ENCODE assay signal across 1 cellular context in the genomic region with DNA sequence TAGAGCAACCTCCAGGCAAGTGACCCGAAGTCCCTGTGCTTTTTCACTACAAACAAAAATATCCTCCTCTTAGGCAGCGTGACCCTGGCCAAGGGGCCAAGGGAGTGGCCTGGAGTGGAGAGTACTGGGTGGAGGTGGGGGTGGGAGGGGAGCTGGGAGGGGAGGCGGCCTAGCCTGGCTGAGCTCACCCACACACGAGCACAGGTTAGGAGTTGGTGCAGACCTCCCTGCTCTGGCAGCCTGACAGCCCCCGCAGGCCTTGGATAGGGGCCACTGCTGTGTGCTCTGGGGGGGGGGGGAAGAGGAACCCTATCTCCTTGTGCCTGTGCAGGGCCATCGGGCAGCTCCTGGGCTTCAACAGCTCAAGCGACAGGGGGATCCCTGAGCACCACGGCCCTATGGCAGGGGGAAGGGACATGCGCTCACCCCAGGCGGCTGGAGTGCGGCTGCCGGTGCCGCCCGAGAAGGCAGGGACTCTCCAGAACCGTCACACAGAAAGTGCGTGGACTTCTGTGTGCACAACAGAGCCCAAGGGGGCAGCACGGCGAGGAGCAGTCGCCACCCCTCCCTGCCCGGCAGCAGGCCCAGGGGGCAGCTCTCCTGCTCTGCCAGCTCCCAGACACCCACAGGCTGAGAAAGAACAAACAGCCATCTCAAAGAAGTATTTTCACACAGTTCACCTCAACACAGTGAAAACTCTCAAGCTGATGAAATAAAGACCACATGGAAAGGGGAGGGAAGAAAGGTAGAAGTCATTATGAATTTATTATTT.
TF ChIP-seq lines count a peak whose summit lies in the region.

No MANE protein-coding gene starts in this region.

TF ChIP-seq in HepG2, 621 proteins besides CTCF, POLR2A, EP300 and RAD21 (continues in another document):
- TF ChIP-seq NCOA1 (CRISPR knock-in tag; IDR thresholded peaks at IDR 0.05) (peak; percentile 94), RXRA (CRISPR knock-in tag; IDR thresholded peaks at IDR 0.05) (peak; percentile 48; the same call in 1 of the 2 replicates), ZNF670 (CRISPR knock-in tag; IDR thresholded peaks at IDR 0.05; ENCODE audit: borderline replicate concordance) (no peak), ZNF567 (CRISPR knock-in tag; IDR thresholded peaks at IDR 0.05; ENCODE audit: borderline replicate concordance) (peak; percentile 63; the same call in 1 of the 2 replicates), KLF13 (CRISPR knock-in tag; IDR thresholded peaks at IDR 0.05) (peak; percentile 59; the same call in 1 of the 2 replicates), NFE2L1 (CRISPR knock-in tag; IDR thresholded peaks at IDR 0.05; ENCODE audit: borderline replicate concordance) (0 out of 2 replicates have a peak, but pooled peaks have one; percentile 61), NKX3-1 (CRISPR knock-in tag; IDR thresholded peaks at IDR 0.05) (no peak), RFXANK (CRISPR knock-in tag; IDR thresholded peaks at IDR 0.05) (0 out of 2 replicates have a peak, but pooled peaks have one; percentile 63), ZNF878 (CRISPR knock-in tag; IDR thresholded peaks at IDR 0.05) (peak; percentile 29; the same call in 1 of the 2 replicates), ZFP36L1 (CRISPR knock-in tag; IDR thresholded peaks at IDR 0.05) (0 out of 2 replicates have a peak, but pooled peaks have one; percentile 19), ZSCAN31 (CRISPR knock-in tag; IDR thresholded peaks at IDR 0.05; ENCODE audit: low read depth) (0 out of 2 replicates have a peak, but pooled peaks have one; percentile 6), AKAP8 (CRISPR knock-in tag; IDR thresholded peaks at IDR 0.05) (peak; percentile 57; the same call in 1 of the 2 replicates), ZNF256 (CRISPR knock-in tag; conservative IDR thresholded peaks at IDR 0.05) (peak; percentile 29; the same call in 1 of the 2 replicates), POGZ (CRISPR knock-in tag; IDR thresholded peaks at IDR 0.05) (0 out of 2 replicates have a peak, but pooled peaks have one; percentile 1), SP4 (CRISPR knock-in tag; IDR thresholded peaks at IDR 0.05) (peak; percentile 18; the same call in 1 of the 2 replicates), SALL1 (CRISPR knock-in tag; IDR thresholded peaks at IDR 0.05) (peak; percentile 77), NCOA5 (CRISPR knock-in tag; IDR thresholded peaks at IDR 0.05) (peak; percentile 92; the same call in 1 of the 2 replicates), ZFP41 (CRISPR knock-in tag; IDR thresholded peaks at IDR 0.05; ENCODE audit: borderline replicate concordance) (peak; percentile 59; the same call in 1 of the 2 replicates), ZBTB1 (CRISPR knock-in tag; IDR thresholded peaks at IDR 0.05; ENCODE audit: borderline replicate concordance) (no peak), ZNF335 (CRISPR knock-in tag; IDR thresholded peaks at IDR 0.05) (peak; percentile 12; the same call in 1 of the 2 replicates), ZNF441 (CRISPR knock-in tag; IDR thresholded peaks at IDR 0.05; ENCODE audit: borderline replicate concordance) (0 out of 2 replicates have a peak, but pooled peaks have one; percentile 16), ZNF552 (CRISPR knock-in tag; IDR thresholded peaks at IDR 0.05; ENCODE audit: borderline replicate concordance) (no peak), CAMTA2 (CRISPR knock-in tag; IDR thresholded peaks at IDR 0.05; ENCODE audit: borderline replicate concordance) (0 out of 2 replicates have a peak, but pooled peaks have one; percentile 16), ZNF326 (CRISPR knock-in tag; IDR thresholded peaks at IDR 0.05; ENCODE audit: borderline replicate concordance) (peak; percentile 98), REL (CRISPR knock-in tag; conservative IDR thresholded peaks at IDR 0.05) (0 out of 2 replicates have a peak, but pooled peaks have one; percentile 6), STAT5B (CRISPR knock-in tag; IDR thresholded peaks at IDR 0.05) (0 out of 2 replicates have a peak, but pooled peaks have one; percentile 11), HIVEP1 (CRISPR knock-in tag; IDR thresholded peaks at IDR 0.05) (no peak; the same call in 1 of the 2 replicates), FOXK1 (CRISPR knock-in tag; IDR thresholded peaks at IDR 0.05; ENCODE audit: borderline replicate concordance, low read depth) (no peak)
- TF ChIP-seq, protein P1, sequence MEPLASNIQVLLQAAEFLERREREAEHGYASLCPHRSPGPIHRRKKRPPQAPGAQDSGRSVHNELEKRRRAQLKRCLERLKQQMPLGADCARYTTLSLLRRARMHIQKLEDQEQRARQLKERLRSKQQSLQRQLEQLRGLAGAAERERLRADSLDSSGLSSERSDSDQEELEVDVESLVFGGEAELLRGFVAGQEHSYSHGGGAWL (CRISPR knock-in tag; IDR thresholded peaks at IDR 0.05): no peak
- TF ChIP-seq, protein P2, sequence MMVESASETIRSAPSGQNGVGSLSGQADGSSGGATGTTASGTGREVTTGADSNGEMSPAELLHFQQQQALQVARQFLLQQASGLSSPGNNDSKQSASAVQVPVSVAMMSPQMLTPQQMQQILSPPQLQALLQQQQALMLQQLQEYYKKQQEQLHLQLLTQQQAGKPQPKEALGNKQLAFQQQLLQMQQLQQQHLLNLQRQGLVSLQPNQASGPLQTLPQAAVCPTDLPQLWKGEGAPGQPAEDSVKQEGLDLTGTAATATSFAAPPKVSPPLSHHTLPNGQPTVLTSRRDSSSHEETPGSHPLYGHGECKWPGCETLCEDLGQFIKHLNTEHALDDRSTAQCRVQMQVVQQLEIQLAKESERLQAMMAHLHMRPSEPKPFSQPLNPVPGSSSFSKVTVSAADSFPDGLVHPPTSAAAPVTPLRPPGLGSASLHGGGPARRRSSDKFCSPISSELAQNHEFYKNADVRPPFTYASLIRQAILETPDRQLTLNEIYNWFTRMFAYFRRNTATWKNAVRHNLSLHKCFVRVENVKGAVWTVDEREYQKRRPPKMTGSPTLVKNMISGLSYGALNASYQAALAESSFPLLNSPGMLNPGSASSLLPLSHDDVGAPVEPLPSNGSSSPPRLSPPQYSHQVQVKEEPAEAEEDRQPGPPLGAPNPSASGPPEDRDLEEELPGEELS (CRISPR knock-in tag; IDR thresholded peaks at IDR 0.05): peak; percentile 42
- TF ChIP-seq, protein P3, sequence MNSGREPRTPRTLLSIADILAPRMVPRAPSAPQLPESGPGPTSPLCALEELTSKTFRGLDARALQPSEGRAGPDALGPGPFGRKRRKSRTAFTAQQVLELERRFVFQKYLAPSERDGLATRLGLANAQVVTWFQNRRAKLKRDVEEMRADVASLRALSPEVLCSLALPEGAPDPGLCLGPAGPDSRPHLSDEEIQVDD (CRISPR knock-in tag; IDR thresholded peaks at IDR 0.05; ENCODE audit: borderline replicate concordance): 0 out of 2 replicates have a peak, but pooled peaks have one; percentile 56
- TF ChIP-seq, protein P4, sequence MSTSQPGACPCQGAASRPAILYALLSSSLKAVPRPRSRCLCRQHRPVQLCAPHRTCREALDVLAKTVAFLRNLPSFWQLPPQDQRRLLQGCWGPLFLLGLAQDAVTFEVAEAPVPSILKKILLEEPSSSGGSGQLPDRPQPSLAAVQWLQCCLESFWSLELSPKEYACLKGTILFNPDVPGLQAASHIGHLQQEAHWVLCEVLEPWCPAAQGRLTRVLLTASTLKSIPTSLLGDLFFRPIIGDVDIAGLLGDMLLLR (CRISPR knock-in tag; IDR thresholded peaks at IDR 0.05): peak; percentile 52; the same call in 1 of the 2 replicates
- TF ChIP-seq, protein P5, sequence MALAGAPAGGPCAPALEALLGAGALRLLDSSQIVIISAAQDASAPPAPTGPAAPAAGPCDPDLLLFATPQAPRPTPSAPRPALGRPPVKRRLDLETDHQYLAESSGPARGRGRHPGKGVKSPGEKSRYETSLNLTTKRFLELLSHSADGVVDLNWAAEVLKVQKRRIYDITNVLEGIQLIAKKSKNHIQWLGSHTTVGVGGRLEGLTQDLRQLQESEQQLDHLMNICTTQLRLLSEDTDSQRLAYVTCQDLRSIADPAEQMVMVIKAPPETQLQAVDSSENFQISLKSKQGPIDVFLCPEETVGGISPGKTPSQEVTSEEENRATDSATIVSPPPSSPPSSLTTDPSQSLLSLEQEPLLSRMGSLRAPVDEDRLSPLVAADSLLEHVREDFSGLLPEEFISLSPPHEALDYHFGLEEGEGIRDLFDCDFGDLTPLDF (CRISPR knock-in tag; IDR thresholded peaks at IDR 0.05): no peak
- TF ChIP-seq, protein P6, sequence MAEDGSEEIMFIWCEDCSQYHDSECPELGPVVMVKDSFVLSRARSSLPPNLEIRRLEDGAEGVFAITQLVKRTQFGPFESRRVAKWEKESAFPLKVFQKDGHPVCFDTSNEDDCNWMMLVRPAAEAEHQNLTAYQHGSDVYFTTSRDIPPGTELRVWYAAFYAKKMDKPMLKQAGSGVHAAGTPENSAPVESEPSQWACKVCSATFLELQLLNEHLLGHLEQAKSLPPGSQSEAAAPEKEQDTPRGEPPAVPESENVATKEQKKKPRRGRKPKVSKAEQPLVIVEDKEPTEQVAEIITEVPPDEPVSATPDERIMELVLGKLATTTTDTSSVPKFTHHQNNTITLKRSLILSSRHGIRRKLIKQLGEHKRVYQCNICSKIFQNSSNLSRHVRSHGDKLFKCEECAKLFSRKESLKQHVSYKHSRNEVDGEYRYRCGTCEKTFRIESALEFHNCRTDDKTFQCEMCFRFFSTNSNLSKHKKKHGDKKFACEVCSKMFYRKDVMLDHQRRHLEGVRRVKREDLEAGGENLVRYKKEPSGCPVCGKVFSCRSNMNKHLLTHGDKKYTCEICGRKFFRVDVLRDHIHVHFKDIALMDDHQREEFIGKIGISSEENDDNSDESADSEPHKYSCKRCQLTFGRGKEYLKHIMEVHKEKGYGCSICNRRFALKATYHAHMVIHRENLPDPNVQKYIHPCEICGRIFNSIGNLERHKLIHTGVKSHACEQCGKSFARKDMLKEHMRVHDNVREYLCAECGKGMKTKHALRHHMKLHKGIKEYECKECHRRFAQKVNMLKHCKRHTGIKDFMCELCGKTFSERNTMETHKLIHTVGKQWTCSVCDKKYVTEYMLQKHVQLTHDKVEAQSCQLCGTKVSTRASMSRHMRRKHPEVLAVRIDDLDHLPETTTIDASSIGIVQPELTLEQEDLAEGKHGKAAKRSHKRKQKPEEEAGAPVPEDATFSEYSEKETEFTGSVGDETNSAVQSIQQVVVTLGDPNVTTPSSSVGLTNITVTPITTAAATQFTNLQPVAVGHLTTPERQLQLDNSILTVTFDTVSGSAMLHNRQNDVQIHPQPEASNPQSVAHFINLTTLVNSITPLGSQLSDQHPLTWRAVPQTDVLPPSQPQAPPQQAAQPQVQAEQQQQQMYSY (CRISPR knock-in tag; IDR thresholded peaks at IDR 0.05): no peak
- TF ChIP-seq, protein P7, sequence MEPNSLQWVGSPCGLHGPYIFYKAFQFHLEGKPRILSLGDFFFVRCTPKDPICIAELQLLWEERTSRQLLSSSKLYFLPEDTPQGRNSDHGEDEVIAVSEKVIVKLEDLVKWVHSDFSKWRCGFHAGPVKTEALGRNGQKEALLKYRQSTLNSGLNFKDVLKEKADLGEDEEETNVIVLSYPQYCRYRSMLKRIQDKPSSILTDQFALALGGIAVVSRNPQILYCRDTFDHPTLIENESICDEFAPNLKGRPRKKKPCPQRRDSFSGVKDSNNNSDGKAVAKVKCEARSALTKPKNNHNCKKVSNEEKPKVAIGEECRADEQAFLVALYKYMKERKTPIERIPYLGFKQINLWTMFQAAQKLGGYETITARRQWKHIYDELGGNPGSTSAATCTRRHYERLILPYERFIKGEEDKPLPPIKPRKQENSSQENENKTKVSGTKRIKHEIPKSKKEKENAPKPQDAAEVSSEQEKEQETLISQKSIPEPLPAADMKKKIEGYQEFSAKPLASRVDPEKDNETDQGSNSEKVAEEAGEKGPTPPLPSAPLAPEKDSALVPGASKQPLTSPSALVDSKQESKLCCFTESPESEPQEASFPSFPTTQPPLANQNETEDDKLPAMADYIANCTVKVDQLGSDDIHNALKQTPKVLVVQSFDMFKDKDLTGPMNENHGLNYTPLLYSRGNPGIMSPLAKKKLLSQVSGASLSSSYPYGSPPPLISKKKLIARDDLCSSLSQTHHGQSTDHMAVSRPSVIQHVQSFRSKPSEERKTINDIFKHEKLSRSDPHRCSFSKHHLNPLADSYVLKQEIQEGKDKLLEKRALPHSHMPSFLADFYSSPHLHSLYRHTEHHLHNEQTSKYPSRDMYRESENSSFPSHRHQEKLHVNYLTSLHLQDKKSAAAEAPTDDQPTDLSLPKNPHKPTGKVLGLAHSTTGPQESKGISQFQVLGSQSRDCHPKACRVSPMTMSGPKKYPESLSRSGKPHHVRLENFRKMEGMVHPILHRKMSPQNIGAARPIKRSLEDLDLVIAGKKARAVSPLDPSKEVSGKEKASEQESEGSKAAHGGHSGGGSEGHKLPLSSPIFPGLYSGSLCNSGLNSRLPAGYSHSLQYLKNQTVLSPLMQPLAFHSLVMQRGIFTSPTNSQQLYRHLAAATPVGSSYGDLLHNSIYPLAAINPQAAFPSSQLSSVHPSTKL (CRISPR knock-in tag; IDR thresholded peaks at IDR 0.05): no peak
- TF ChIP-seq, protein P8, sequence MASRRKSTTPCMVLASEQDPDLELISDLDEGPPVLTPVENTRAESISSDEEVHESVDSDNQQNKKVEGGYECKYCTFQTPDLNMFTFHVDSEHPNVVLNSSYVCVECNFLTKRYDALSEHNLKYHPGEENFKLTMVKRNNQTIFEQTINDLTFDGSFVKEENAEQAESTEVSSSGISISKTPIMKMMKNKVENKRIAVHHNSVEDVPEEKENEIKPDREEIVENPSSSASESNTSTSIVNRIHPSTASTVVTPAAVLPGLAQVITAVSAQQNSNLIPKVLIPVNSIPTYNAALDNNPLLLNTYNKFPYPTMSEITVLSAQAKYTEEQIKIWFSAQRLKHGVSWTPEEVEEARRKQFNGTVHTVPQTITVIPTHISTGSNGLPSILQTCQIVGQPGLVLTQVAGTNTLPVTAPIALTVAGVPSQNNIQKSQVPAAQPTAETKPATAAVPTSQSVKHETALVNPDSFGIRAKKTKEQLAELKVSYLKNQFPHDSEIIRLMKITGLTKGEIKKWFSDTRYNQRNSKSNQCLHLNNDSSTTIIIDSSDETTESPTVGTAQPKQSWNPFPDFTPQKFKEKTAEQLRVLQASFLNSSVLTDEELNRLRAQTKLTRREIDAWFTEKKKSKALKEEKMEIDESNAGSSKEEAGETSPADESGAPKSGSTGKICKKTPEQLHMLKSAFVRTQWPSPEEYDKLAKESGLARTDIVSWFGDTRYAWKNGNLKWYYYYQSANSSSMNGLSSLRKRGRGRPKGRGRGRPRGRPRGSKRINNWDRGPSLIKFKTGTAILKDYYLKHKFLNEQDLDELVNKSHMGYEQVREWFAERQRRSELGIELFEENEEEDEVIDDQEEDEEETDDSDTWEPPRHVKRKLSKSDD (CRISPR knock-in tag; IDR thresholded peaks at IDR 0.05; ENCODE audit: low read depth): no peak
- TF ChIP-seq, protein P9, sequence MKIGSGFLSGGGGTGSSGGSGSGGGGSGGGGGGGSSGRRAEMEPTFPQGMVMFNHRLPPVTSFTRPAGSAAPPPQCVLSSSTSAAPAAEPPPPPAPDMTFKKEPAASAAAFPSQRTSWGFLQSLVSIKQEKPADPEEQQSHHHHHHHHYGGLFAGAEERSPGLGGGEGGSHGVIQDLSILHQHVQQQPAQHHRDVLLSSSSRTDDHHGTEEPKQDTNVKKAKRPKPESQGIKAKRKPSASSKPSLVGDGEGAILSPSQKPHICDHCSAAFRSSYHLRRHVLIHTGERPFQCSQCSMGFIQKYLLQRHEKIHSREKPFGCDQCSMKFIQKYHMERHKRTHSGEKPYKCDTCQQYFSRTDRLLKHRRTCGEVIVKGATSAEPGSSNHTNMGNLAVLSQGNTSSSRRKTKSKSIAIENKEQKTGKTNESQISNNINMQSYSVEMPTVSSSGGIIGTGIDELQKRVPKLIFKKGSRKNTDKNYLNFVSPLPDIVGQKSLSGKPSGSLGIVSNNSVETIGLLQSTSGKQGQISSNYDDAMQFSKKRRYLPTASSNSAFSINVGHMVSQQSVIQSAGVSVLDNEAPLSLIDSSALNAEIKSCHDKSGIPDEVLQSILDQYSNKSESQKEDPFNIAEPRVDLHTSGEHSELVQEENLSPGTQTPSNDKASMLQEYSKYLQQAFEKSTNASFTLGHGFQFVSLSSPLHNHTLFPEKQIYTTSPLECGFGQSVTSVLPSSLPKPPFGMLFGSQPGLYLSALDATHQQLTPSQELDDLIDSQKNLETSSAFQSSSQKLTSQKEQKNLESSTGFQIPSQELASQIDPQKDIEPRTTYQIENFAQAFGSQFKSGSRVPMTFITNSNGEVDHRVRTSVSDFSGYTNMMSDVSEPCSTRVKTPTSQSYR (CRISPR knock-in tag; IDR thresholded peaks at IDR 0.05; ENCODE audit: borderline replicate concordance): peak; percentile 15; the same call in 1 of the 2 replicates
